In the genomic region with DNA sequence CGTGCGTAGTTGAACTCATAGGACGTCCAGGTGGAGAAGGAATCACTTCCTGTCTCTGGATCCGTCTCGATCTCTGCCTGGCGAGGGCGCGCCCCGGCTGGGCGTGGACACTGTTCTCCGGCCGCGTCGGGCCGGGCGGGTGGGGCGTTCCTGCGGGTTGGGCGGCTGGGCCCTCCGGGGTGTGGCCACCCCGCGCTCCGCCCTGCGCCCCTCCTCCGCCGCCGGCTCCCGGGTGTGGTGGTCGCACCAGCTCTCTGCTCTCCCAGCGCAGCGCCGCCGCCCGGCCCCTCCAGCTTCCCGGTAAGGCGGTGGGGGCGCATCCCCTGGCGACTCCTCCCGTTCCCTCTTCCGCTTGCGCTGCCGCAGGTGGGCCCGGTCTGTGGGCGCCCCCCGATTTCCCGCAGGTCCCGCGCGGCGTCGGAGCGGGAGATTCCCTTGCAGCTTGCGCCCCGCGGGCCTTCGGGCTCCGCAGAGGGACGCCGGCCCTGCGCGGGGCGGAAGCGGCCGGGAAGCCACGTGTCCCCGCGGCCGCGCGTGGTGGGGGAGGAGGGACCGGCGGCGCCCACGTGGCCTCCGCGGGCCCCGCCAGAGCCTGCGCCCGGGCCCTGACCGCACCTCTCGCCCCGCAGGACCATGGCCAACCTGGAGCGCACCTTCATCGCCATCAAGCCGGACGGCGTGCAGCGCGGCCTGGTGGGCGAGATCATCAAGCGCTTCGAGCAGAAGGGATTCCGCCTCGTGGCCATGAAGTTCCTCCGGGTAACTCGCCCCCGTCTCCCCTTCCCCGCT, we compare ENCODE assay signal across 1 cellular context.
A peak's percentile ranks its signal among the peaks of the same experiment; 100 is the strongest.
TF ChIP-seq lines count a peak whose summit lies in the region.

A gene (plus strand): TSS at position 214 of the 789 bp plus-strand sequence. CDS start 420 bp downstream, at position 634.

TF ChIP-seq in K562, 482 proteins besides CTCF, POLR2A, EP300 and RAD21 (continued from another document and continues in another):
- TF ChIP-seq, protein P1, sequence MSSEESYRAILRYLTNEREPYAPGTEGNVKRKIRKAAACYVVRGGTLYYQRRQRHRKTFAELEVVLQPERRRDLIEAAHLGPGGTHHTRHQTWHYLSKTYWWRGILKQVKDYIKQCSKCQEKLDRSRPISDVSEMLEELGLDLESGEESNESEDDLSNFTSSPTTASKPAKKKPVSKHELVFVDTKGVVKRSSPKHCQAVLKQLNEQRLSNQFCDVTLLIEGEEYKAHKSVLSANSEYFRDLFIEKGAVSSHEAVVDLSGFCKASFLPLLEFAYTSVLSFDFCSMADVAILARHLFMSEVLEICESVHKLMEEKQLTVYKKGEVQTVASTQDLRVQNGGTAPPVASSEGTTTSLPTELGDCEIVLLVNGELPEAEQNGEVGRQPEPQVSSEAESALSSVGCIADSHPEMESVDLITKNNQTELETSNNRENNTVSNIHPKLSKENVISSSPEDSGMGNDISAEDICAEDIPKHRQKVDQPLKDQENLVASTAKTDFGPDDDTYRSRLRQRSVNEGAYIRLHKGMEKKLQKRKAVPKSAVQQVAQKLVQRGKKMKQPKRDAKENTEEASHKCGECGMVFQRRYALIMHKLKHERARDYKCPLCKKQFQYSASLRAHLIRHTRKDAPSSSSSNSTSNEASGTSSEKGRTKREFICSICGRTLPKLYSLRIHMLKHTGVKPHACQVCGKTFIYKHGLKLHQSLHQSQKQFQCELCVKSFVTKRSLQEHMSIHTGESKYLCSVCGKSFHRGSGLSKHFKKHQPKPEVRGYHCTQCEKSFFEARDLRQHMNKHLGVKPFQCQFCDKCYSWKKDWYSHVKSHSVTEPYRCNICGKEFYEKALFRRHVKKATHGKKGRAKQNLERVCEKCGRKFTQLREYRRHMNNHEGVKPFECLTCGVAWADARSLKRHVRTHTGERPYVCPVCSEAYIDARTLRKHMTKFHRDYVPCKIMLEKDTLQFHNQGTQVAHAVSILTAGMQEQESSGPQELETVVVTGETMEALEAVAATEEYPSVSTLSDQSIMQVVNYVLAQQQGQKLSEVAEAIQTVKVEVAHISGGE (CRISPR knock-in tag; IDR thresholded peaks at IDR 0.05), result peak in 1 of 3 experiments; percentile 24; a peak in 2 of 6 replicates
- 0 out of 2 replicates have a peak, but pooled peaks have one; percentile 66 for TF ChIP-seq ZC3H4 (CRISPR knock-in tag; IDR thresholded peaks at IDR 0.05; ENCODE audit: borderline replicate concordance)
- TF ChIP-seq EP400 (IDR thresholded peaks at IDR 0.05), result peak; percentile 93; the same call in 1 of the 2 replicates
- TF ChIP-seq MXI1 (IDR thresholded peaks at IDR 0.05; ENCODE audit: low read depth, low read length), result peak; percentile 85
- TF ChIP-seq RNF2 (IDR thresholded peaks at IDR 0.05), result peak; percentile 45; the same call in 1 of the 2 replicates
- TF ChIP-seq BRCA1 (IDR thresholded peaks at IDR 0.05), result no peak
- TF ChIP-seq BRCA1 (CRISPR knock-in tag; IDR thresholded peaks at IDR 0.05), result 0 out of 2 replicates have a peak, but pooled peaks have one; percentile 84
- 0 out of 2 replicates have a peak, but pooled peaks have one; percentile 11 for TF ChIP-seq CREB1 (IDR thresholded peaks at IDR 0.05)
- no peak; the same call in 1 of the 2 replicates for TF ChIP-seq CREB1 (CRISPR knock-in tag; IDR thresholded peaks at IDR 0.05)
- TF ChIP-seq ZBTB7A (IDR thresholded peaks at IDR 0.05; ENCODE audit: borderline replicate concordance, control insufficient read depth, low read depth, low read length), result peak; percentile 93
- TF ChIP-seq, protein P2, sequence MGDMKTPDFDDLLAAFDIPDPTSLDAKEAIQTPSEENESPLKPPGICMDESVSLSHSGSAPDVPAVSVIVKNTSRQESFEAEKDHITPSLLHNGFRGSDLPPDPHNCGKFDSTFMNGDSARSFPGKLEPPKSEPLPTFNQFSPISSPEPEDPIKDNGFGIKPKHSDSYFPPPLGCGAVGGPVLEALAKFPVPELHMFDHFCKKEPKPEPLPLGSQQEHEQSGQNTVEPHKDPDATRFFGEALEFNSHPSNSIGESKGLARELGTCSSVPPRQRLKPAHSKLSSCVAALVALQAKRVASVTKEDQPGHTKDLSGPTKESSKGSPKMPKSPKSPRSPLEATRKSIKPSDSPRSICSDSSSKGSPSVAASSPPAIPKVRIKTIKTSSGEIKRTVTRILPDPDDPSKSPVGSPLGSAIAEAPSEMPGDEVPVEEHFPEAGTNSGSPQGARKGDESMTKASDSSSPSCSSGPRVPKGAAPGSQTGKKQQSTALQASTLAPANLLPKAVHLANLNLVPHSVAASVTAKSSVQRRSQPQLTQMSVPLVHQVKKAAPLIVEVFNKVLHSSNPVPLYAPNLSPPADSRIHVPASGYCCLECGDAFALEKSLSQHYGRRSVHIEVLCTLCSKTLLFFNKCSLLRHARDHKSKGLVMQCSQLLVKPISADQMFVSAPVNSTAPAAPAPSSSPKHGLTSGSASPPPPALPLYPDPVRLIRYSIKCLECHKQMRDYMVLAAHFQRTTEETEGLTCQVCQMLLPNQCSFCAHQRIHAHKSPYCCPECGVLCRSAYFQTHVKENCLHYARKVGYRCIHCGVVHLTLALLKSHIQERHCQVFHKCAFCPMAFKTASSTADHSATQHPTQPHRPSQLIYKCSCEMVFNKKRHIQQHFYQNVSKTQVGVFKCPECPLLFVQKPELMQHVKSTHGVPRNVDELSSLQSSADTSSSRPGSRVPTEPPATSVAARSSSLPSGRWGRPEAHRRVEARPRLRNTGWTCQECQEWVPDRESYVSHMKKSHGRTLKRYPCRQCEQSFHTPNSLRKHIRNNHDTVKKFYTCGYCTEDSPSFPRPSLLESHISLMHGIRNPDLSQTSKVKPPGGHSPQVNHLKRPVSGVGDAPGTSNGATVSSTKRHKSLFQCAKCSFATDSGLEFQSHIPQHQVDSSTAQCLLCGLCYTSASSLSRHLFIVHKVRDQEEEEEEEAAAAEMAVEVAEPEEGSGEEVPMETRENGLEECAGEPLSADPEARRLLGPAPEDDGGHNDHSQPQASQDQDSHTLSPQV (IDR thresholded peaks at IDR 0.05), result peak; percentile 57
- TF ChIP-seq SP1 (CRISPR knock-in tag; IDR thresholded peaks at IDR 0.05), result no peak; the same call in none of the 2 replicates
- peak; percentile 99 for TF ChIP-seq MYC (IDR thresholded peaks at IDR 0.05; ENCODE audit: low read depth, low read length)
- no peak for TF ChIP-seq MYC (CRISPR knock-in tag; IDR thresholded peaks at IDR 0.05; ENCODE audit: borderline replicate concordance, low read depth)
- no peak for TF ChIP-seq PYGO2 (tag; IDR thresholded peaks at IDR 0.05)
- TF ChIP-seq, protein P3, sequence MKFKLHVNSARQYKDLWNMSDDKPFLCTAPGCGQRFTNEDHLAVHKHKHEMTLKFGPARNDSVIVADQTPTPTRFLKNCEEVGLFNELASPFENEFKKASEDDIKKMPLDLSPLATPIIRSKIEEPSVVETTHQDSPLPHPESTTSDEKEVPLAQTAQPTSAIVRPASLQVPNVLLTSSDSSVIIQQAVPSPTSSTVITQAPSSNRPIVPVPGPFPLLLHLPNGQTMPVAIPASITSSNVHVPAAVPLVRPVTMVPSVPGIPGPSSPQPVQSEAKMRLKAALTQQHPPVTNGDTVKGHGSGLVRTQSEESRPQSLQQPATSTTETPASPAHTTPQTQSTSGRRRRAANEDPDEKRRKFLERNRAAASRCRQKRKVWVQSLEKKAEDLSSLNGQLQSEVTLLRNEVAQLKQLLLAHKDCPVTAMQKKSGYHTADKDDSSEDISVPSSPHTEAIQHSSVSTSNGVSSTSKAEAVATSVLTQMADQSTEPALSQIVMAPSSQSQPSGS (CRISPR knock-in tag; IDR thresholded peaks at IDR 0.05), result no peak
- TF ChIP-seq, protein P4, sequence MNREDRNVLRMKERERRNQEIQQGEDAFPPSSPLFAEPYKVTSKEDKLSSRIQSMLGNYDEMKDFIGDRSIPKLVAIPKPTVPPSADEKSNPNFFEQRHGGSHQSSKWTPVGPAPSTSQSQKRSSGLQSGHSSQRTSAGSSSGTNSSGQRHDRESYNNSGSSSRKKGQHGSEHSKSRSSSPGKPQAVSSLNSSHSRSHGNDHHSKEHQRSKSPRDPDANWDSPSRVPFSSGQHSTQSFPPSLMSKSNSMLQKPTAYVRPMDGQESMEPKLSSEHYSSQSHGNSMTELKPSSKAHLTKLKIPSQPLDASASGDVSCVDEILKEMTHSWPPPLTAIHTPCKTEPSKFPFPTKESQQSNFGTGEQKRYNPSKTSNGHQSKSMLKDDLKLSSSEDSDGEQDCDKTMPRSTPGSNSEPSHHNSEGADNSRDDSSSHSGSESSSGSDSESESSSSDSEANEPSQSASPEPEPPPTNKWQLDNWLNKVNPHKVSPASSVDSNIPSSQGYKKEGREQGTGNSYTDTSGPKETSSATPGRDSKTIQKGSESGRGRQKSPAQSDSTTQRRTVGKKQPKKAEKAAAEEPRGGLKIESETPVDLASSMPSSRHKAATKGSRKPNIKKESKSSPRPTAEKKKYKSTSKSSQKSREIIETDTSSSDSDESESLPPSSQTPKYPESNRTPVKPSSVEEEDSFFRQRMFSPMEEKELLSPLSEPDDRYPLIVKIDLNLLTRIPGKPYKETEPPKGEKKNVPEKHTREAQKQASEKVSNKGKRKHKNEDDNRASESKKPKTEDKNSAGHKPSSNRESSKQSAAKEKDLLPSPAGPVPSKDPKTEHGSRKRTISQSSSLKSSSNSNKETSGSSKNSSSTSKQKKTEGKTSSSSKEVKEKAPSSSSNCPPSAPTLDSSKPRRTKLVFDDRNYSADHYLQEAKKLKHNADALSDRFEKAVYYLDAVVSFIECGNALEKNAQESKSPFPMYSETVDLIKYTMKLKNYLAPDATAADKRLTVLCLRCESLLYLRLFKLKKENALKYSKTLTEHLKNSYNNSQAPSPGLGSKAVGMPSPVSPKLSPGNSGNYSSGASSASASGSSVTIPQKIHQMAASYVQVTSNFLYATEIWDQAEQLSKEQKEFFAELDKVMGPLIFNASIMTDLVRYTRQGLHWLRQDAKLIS (CRISPR knock-in tag; IDR thresholded peaks at IDR 0.05), result peak; percentile 67; the same call in 1 of the 2 replicates
- TF ChIP-seq NEUROD1 (IDR thresholded peaks at IDR 0.05; ENCODE audit: borderline replicate concordance, low read depth, low read length, partially characterized antibody), result peak; percentile 21
- peak; percentile 45; the same call in 1 of the 2 replicates for TF ChIP-seq ZNF143 (CRISPR knock-in tag; IDR thresholded peaks at IDR 0.05)
- TF ChIP-seq, protein P5, sequence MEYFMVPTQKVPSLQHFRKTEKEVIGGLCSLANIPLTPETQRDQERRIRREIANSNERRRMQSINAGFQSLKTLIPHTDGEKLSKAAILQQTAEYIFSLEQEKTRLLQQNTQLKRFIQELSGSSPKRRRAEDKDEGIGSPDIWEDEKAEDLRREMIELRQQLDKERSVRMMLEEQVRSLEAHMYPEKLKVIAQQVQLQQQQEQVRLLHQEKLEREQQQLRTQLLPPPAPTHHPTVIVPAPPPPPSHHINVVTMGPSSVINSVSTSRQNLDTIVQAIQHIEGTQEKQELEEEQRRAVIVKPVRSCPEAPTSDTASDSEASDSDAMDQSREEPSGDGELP (CRISPR knock-in tag; IDR thresholded peaks at IDR 0.05; ENCODE audit: borderline replicate concordance), result 0 out of 2 replicates have a peak, but pooled peaks have one; percentile 44
- peak; percentile 93 for TF ChIP-seq L3MBTL2 (IDR thresholded peaks at IDR 0.05)
- peak; percentile 93 for TF ChIP-seq SAFB (IDR thresholded peaks at IDR 0.05; ENCODE audit: borderline replicate concordance, low read depth, low read length)
- no peak for TF ChIP-seq CBX2 (IDR thresholded peaks at IDR 0.05; ENCODE audit: insufficient read depth, low read length, poor library complexity, severe bottlenecking)
- no peak for TF ChIP-seq STAT5A (IDR thresholded peaks at IDR 0.05; ENCODE audit: borderline replicate concordance, low read length)
- TF ChIP-seq MAFK (IDR thresholded peaks at IDR 0.05; ENCODE audit: low read length), result no peak
- TF ChIP-seq, protein P6, sequence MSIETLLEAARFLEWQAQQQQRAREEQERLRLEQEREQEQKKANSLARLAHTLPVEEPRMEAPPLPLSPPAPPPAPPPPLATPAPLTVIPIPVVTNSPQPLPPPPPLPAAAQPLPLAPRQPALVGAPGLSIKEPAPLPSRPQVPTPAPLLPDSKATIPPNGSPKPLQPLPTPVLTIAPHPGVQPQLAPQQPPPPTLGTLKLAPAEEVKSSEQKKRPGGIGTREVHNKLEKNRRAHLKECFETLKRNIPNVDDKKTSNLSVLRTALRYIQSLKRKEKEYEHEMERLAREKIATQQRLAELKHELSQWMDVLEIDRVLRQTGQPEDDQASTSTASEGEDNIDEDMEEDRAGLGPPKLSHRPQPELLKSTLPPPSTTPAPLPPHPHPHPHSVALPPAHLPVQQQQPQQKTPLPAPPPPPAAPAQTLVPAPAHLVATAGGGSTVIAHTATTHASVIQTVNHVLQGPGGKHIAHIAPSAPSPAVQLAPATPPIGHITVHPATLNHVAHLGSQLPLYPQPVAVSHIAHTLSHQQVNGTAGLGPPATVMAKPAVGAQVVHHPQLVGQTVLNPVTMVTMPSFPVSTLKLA (conservative IDR thresholded peaks at IDR 0.05), result peak; percentile 89 to 97
- no peak for TF ChIP-seq NFXL1 (CRISPR knock-in tag; IDR thresholded peaks at IDR 0.05)
- TF ChIP-seq, protein P7, sequence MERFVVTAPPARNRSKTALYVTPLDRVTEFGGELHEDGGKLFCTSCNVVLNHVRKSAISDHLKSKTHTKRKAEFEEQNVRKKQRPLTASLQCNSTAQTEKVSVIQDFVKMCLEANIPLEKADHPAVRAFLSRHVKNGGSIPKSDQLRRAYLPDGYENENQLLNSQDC (CRISPR knock-in tag; IDR thresholded peaks at IDR 0.05), result 0 out of 2 replicates have a peak, but pooled peaks have one; percentile 54
- peak; percentile 89 for TF ChIP-seq SAP30 (IDR thresholded peaks at IDR 0.05; ENCODE audit: borderline replicate concordance, insufficient read depth, low read depth, low read length, poor library complexity, severe bottlenecking)
- TF ChIP-seq SRF (CRISPR knock-in tag; IDR thresholded peaks at IDR 0.05), result 0 out of 4 replicates have a peak, but pooled peaks of 1 of the 2 experiments have one; percentile 49
- TF ChIP-seq, protein P8, sequence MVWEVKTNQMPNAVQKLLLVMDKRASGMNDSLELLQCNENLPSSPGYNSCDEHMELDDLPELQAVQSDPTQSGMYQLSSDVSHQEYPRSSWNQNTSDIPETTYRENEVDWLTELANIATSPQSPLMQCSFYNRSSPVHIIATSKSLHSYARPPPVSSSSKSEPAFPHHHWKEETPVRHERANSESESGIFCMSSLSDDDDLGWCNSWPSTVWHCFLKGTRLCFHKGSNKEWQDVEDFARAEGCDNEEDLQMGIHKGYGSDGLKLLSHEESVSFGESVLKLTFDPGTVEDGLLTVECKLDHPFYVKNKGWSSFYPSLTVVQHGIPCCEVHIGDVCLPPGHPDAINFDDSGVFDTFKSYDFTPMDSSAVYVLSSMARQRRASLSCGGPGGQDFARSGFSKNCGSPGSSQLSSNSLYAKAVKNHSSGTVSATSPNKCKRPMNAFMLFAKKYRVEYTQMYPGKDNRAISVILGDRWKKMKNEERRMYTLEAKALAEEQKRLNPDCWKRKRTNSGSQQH (CRISPR knock-in tag; IDR thresholded peaks at IDR 0.05), result 0 out of 2 replicates have a peak, but pooled peaks have one; percentile 2
- TF ChIP-seq CTBP1 (IDR thresholded peaks at IDR 0.05; ENCODE audit: borderline replicate concordance), result 0 out of 2 replicates have a peak, but pooled peaks have one; percentile 13
- no peak for TF ChIP-seq E2F3 (CRISPR knock-in tag; IDR thresholded peaks at IDR 0.05)
- TF ChIP-seq, protein P9, sequence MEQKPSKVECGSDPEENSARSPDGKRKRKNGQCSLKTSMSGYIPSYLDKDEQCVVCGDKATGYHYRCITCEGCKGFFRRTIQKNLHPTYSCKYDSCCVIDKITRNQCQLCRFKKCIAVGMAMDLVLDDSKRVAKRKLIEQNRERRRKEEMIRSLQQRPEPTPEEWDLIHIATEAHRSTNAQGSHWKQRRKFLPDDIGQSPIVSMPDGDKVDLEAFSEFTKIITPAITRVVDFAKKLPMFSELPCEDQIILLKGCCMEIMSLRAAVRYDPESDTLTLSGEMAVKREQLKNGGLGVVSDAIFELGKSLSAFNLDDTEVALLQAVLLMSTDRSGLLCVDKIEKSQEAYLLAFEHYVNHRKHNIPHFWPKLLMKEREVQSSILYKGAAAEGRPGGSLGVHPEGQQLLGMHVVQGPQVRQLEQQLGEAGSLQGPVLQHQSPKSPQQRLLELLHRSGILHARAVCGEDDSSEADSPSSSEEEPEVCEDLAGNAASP (IDR thresholded peaks at IDR 0.05), result no peak
- 0 out of 2 replicates have a peak, but pooled peaks have one; percentile 79 for TF ChIP-seq NR1H2 (CRISPR knock-in tag; IDR thresholded peaks at IDR 0.05)
- peak; percentile 42 for TF ChIP-seq CREM (IDR thresholded peaks at IDR 0.05; ENCODE audit: low read depth)
